16 cellular contexts compared by ENCODE assay signal in the genomic region with DNA sequence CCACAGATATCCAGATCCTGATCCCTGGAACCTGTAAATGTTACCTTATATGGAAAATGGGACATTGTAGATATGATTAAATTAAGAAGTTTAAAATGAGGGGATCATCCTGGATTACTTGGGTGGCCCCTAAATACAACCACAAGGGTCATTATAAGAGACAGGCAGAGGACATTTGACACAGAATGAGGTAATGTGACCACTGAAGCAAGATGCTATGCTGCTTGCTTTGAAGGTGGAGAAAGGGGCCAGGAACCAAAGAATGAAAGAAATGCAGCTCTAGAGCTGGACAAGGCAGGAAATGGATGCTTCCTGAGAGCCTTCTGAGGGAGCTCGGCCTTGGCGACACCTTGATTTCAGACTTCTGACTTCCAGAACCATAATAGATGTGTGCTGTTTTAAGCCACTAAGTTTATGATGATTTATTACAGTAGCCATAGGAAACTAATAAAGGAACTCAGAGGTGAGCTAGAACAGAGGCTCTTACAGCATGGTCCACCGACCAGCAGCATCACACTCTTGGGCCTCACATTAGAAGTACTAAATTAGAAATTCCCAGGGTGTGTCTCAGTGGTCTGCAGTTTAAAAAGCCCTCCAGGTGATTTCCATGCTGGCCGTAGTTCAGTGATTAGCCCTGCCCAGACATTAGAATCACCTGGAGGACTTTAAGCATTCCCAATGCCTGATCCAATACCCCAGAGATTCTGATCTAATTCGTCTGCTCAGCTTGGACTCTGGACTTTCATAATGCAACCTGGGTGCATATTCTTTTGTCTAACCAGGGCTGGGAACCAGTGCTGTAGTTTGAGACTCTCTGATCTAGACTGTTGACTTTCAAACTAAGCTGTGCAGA.
"Had no signal": no experiment of that assay in that cellular context is flagged by ENCODE, and none has a peak within 500 bp of the region (broad histone marks: within the 10 kb centered on the region; RNA-seq: fewer than 3 reads in every experiment).

No MANE protein-coding gene starts in this region.

- H3K4me1 Mint-ChIP-seq: activated CD8-positive, alpha-beta memory T cell treated with anti-CD3 and anti-CD28 coated beads, Interleukin-2, amount 10 ng/mL, durations not matched to agents 7 days and 5 days had no signal

- H3K36me3 ChIP-seq: colonic mucosa, heart left ventricle, prostate gland, thyroid gland had no signal

- H3K9me3 Mint-ChIP-seq: activated CD4-positive, alpha-beta memory T cell treated with anti-CD3 and anti-CD28 coated beads for 36 hours; activated naive CD4-positive, alpha-beta T cell treated with anti-CD3 and anti-CD28 coated beads, Interleukin-2, amount 50 U/mL, for 72 hours; effector memory CD8-positive, alpha-beta T cell; nephron had no signal

- DNase-seq: activated CD4-positive, alpha-beta memory T cell treated with anti-CD3 and anti-CD28 coated beads for 36 hours; activated CD4-positive, alpha-beta T cell treated with anti-CD3 and anti-CD28 coated beads for 1 hour; activated CD8-positive, alpha-beta memory T cell treated with anti-CD3 and anti-CD28 coated beads, Interleukin-2, amount 10 ng/mL, durations not matched to agents 7 days and 5 days; activated T-cell treated with anti-CD3 and anti-CD28 coated beads, Interleukin-2, amount 50 U/mL, for 1 hour; caudate nucleus; colonic mucosa; effector memory CD8-positive, alpha-beta T cell; heart left ventricle; left cardiac atrium; stimulated activated CD4-positive, alpha-beta T cell treated with anti-CD3 and anti-CD28 coated beads, Interleukin-1b, Interleukin-23, amount 100 ng/mL, for 48 hours; thyroid gland had no signal

- H3K36me3 Mint-ChIP-seq: activated CD4-positive, alpha-beta memory T cell treated with anti-CD3 and anti-CD28 coated beads for 36 hours; activated CD8-positive, alpha-beta memory T cell treated with anti-CD3 and anti-CD28 coated beads, Interleukin-2, amount 10 ng/mL, durations not matched to agents 7 days and 5 days; activated naive CD4-positive, alpha-beta T cell treated with anti-CD3 and anti-CD28 coated beads, Interleukin-2, amount 50 U/mL, for 72 hours had no signal

- H3K27me3 Mint-ChIP-seq: activated CD4-positive, alpha-beta memory T cell treated with anti-CD3 and anti-CD28 coated beads for 36 hours; activated CD8-positive, alpha-beta memory T cell treated with anti-CD3 and anti-CD28 coated beads, Interleukin-2, amount 10 ng/mL, durations not matched to agents 7 days and 5 days; effector memory CD8-positive, alpha-beta T cell had no signal

- H3K27ac Mint-ChIP-seq: activated CD4-positive, alpha-beta memory T cell treated with anti-CD3 and anti-CD28 coated beads for 36 hours; activated CD8-positive, alpha-beta memory T cell treated with anti-CD3 and anti-CD28 coated beads, Interleukin-2, amount 10 ng/mL, durations not matched to agents 7 days and 5 days; activated naive CD4-positive, alpha-beta T cell treated with anti-CD3 and anti-CD28 coated beads, Interleukin-2, amount 50 U/mL, for 72 hours; effector memory CD8-positive, alpha-beta T cell had no signal

- ATAC-seq: activated CD8-positive, alpha-beta memory T cell treated with anti-CD3 and anti-CD28 coated beads, Interleukin-2, amount 10 ng/mL, durations not matched to agents 7 days and 5 days; activated naive CD4-positive, alpha-beta T cell treated with anti-CD3 and anti-CD28 coated beads, Interleukin-2, amount 50 U/mL, for 72 hours; effector memory CD8-positive, alpha-beta T cell; sciatic nerve had no signal

- H3K27ac ChIP-seq: colonic mucosa, epithelial cell of prostate, heart left ventricle, prostate gland, thyroid gland had no signal

- H3K4me1 ChIP-seq: colonic mucosa, prostate gland had no signal

- H3K4me3 Mint-ChIP-seq: activated CD4-positive, alpha-beta memory T cell treated with anti-CD3 and anti-CD28 coated beads for 36 hours; activated CD8-positive, alpha-beta memory T cell treated with anti-CD3 and anti-CD28 coated beads, Interleukin-2, amount 10 ng/mL, durations not matched to agents 7 days and 5 days; nephron had no signal

- H3K27me3 ChIP-seq: colonic mucosa, heart left ventricle, thyroid gland had no signal

- H3K4me3 ChIP-seq: colonic mucosa, heart left ventricle, prostate gland, thyroid gland had no signal

- H3K9me3 ChIP-seq: colonic mucosa, heart left ventricle, prostate gland, thyroid gland had no signal
